In genomic region chr9:136118061-136118366, GRCh38 we compare ENCODE assay signal across 8 cellular contexts. TPM values are rescaled to one million over a fixed set of nuclear protein-coding genes. Genes with fewer than 3 reads are reported as not detected.
DNase-seq lines count a peak whose midpoint lies in the region; ATAC-seq and TF ChIP-seq lines count a peak whose summit lies in the region.

No MANE protein-coding gene starts in this region.

- TF ChIP-seq CTCF in foreskin fibroblast (IDR thresholded peaks at IDR 0.05; ENCODE audit: low read depth, low read length) = no peak

- H3K4me3 ChIP-seq in SJSA1 (peak overlapping the region; percentile 95), foreskin fibroblast (ENCODE audit: low read depth in 1 of 2, low read length in 2 of 2) (peak overlapping the region; percentile 61 to 79), skin epidermis (peak overlapping the region; percentile 65 to 98 (median 83))

- H3K27me3 ChIP-seq in SJSA1 (replicated peaks) = no peaks in the 10 kb centered on the region

- peak overlapping the region; percentile 76 for H3K27ac Mint-ChIP-seq in activated CD4-positive, alpha-beta T cell treated with anti-CD3 and anti-CD28 coated beads, Interleukin-2, amount 10 ng/mL, durations not matched to agents 7 days and 5 days

- H3K36me3 Mint-ChIP-seq in activated CD4-positive, alpha-beta T cell treated with anti-CD3 and anti-CD28 coated beads, Interleukin-2, amount 10 ng/mL, durations not matched to agents 7 days and 5 days (ENCODE audit: low read depth) = peaks cover 21% of the 10 kb centered on the region

- CTCF ChIA-PET in activated CD4-positive, alpha-beta T cell treated with anti-CD3 and anti-CD28 coated beads, Interleukin-2, amount 10 ng/mL, durations not matched to agents 7 days and 5 days (lab: Charles Lee) = interaction anchor here (1.1 to 1.3 kb wide), 2 partner anchors 9 to 12 kb away, joined by 3 to 7 read pairs; no protein-coding TSS in a partner anchor

- no peaks in the 10 kb centered on the region for H3K9me3 Mint-ChIP-seq in activated CD4-positive, alpha-beta T cell treated with anti-CD3 and anti-CD28 coated beads, Interleukin-2, amount 10 ng/mL, durations not matched to agents 7 days and 5 days

- ATAC-seq in GM19467 (IDR thresholded peaks at IDR 0.05; ENCODE audit: unreplicated experiment) = no peak

- peaks cover 31% of the 10 kb centered on the region for H3K36me3 ChIP-seq in SJSA1

- DNase-seq in activated CD4-positive, alpha-beta T cell treated with anti-CD3 and anti-CD28 coated beads, Interleukin-2, amount 10 ng/mL, durations not matched to agents 7 days and 5 days = no peak
- no peak for DNase-seq in activated CD4-positive, alpha-beta T cell treated with anti-CD3 and anti-CD28 coated beads, Interleukin-2, amount 50 U/mL, for 48 hours
- DNase-seq in SJSA1 (ENCODE audit: low read depth in 1 of 2, low spot score in 2 of 2) (peak in 1 of 2 experiments; percentile 58), foreskin fibroblast (no peak), kidney tubule cell (ENCODE audit: low spot score) (no peak)
- no peak for DNase-seq in stimulated activated CD4-positive, alpha-beta T cell treated with anti-CD3 and anti-CD28 coated beads, Interleukin-4, amount 100 ng/mL, for 4 hours

- POLR2A ChIA-PET in activated CD4-positive, alpha-beta T cell treated with anti-CD3 and anti-CD28 coated beads, Interleukin-2, amount 10 ng/mL, durations not matched to agents 7 days and 5 days (lab: Charles Lee) = interaction anchor here (0.6 to 1.1 kb wide), 2 partner anchors 9 to 315 kb away, joined by 3 to 6 read pairs; no protein-coding TSS in a partner anchor

- H3K9me3 ChIP-seq in SJSA1 (replicated peaks) = no peaks in the 10 kb centered on the region

- H3K4me1 ChIP-seq in SJSA1 (replicated peaks) = peaks cover 28% of the 10 kb centered on the region

- H3K27ac ChIP-seq in SJSA1 (peak overlapping the region; percentile 85), skin epidermis (peak overlapping the region; percentile 88 to 100 (median 98))

- no peaks in the 10 kb centered on the region for H3K27me3 Mint-ChIP-seq in activated CD4-positive, alpha-beta T cell treated with anti-CD3 and anti-CD28 coated beads, Interleukin-2, amount 10 ng/mL, durations not matched to agents 7 days and 5 days

- peaks cover 25% of the 10 kb centered on the region for H3K4me1 Mint-ChIP-seq in activated CD4-positive, alpha-beta T cell treated with anti-CD3 and anti-CD28 coated beads, Interleukin-2, amount 10 ng/mL, durations not matched to agents 7 days and 5 days

- H3K4me3 Mint-ChIP-seq in activated CD4-positive, alpha-beta T cell treated with anti-CD3 and anti-CD28 coated beads, Interleukin-2, amount 10 ng/mL, durations not matched to agents 7 days and 5 days = peak overlapping the region; percentile 74

RNA-seq across cellular contexts. Expression of gene TMEM250, which starts 0.7 kb away (rescaled TPM):
- 10 to 100 TPM; 50.2 to 56.4 TPM for total RNA-seq in activated CD4-positive, alpha-beta T cell treated with anti-CD3 and anti-CD28 coated beads, Interleukin-2, amount 10 ng/mL, durations not matched to agents 7 days and 5 days
- total RNA-seq in SJSA1 (2014; rRNA removed; shearing (Covaris generic)) = 25.8 and 27.8 TPM in 2 replicates

RNA-seq across cellular contexts. Expression of gene NACC2, which starts 22.9 kb away (rescaled TPM):
- 1 to 10 TPM; 4.1 to 4.4 TPM for total RNA-seq in activated CD4-positive, alpha-beta T cell treated with anti-CD3 and anti-CD28 coated beads, Interleukin-2, amount 10 ng/mL, durations not matched to agents 7 days and 5 days
- 18.9 and 20.2 TPM in 2 replicates for total RNA-seq in SJSA1 (2014; rRNA removed; shearing (Covaris generic))
